8 cellular contexts compared by ENCODE assay signal in genomic region chr12:42708374-42708773, GRCh38.
A peak's percentile ranks its signal among the peaks of the same experiment; 100 is the strongest.
DNase-seq lines count a peak whose midpoint lies in the region; ATAC-seq, FAIRE-seq and TF ChIP-seq lines count a peak whose summit lies in the region.
"Not testable (repeated sequence)": the region's sequence is repeated elsewhere in the genome, so short reads cannot be mapped to it uniquely, and the experiment has no call there.

No MANE protein-coding gene starts in this region.

- not testable (repeated sequence) for H3F3A ChIP-seq in GM23338 (replicated peaks; ENCODE audit: low read depth); neural progenitor cell (ENCODE audit: low read depth)

- TF ChIP-seq CTCF in A549 (IDR thresholded peaks at IDR 0.05); GM23338 (conservative IDR thresholded peaks at IDR 0.05; ENCODE audit: low read depth in 2 of 2); neural progenitor cell (IDR thresholded peaks at IDR 0.05): not testable (repeated sequence)

- DNase-seq in A549 (ENCODE audit: low read depth in 1 of 2, low spot score in 1 of 2) = not testable (repeated sequence)
- DNase-seq in GM23338 (ENCODE audit: low spot score) (peak; percentile 1), NCI-H1105 treated with DMSO at 0.1 percent for 48 hours (lab: John Stamatoyannopoulos, UW) (peak; percentile 22), NCI-H146 (lab: John Stamatoyannopoulos, UW) (peak; percentile 6), NCI-H446 treated with DMSO at 0.1 percent for 48 hours (lab: John Stamatoyannopoulos, UW) (peak; percentile 61), NCI-H748 (lab: John Stamatoyannopoulos, UW; ENCODE audit: unreplicated experiment) (peak; percentile 53), ecto neural progenitor cell (ENCODE audit: low spot score) (peak; percentile 59), neural progenitor cell (ENCODE audit: low spot score) (peak; percentile 52)

- POLR2A ChIA-PET in A549 (lab: Yijun Ruan, JAX) = not testable (repeated sequence)

- not testable (repeated sequence) for H3K4me3 ChIP-seq in A549, GM23338, neural progenitor cell

- not testable (repeated sequence) for H3K36me3 Mint-ChIP-seq in GM23338 (ENCODE audit: low read depth); neural progenitor cell

- not testable (repeated sequence) for TF ChIP-seq POLR2A in A549 (IDR thresholded peaks at IDR 0.05; ENCODE audit: low read length)

- H3K9me3 Mint-ChIP-seq in GM23338 = peaks cover 14% of the 10 kb centered on the region
- H3K9me3 Mint-ChIP-seq in neural progenitor cell = peaks cover 17% of the 10 kb centered on the region

- H3K27ac ChIP-seq in A549; GM23338 (ENCODE audit: low read depth); neural progenitor cell: not testable (repeated sequence)

- not testable (repeated sequence) for H3K27me3 Mint-ChIP-seq in GM23338 (ENCODE audit: insufficient read depth, low read depth, poor library complexity); neural progenitor cell (ENCODE audit: insufficient read depth, low read depth)

- peak overlapping the region; percentile 23; the same call in 1 of the 3 replicates for H3K4me2 ChIP-seq in A549
- not testable (repeated sequence) for H3K4me2 ChIP-seq in GM23338
- H3K4me2 ChIP-seq in neural progenitor cell = peak overlapping the region; percentile 32

- not testable (repeated sequence) for H3K27ac Mint-ChIP-seq in GM23338, neural progenitor cell

- WGBS in A549 (ENCODE audit: missing lambda C conversion rate) = 25% methylated on average over 6 of the region's 6 CpGs

- H3K4me1 Mint-ChIP-seq in GM23338, neural progenitor cell: not testable (repeated sequence)

- not testable (repeated sequence) for H3K9me2 ChIP-seq in GM23338 (ENCODE audit: insufficient read depth)

- H3K4me3 Mint-ChIP-seq in GM23338, neural progenitor cell: not testable (repeated sequence)

- not testable (repeated sequence) for H3K9ac ChIP-seq in neural progenitor cell

- not testable (repeated sequence) for ATAC-seq in A549
- peak; percentile 54 for ATAC-seq in GM23338

- CTCF ChIA-PET in A549 (lab: Yijun Ruan, JAX) = not testable (repeated sequence)

- not testable (repeated sequence) for H4K20me1 ChIP-seq in GM23338 (replicated peaks; ENCODE audit: insufficient read depth); neural progenitor cell (ENCODE audit: low read depth)

- H3K4me1 ChIP-seq in A549; GM23338 (ENCODE audit: insufficient read depth); neural progenitor cell: not testable (repeated sequence)

- not testable (repeated sequence) for H3K36me3 ChIP-seq in GM23338 (ENCODE audit: insufficient read depth); neural progenitor cell

- not testable (repeated sequence) for H3K27me3 ChIP-seq in GM23338 (ENCODE audit: insufficient read depth); neural progenitor cell

- H3K79me2 ChIP-seq in GM23338 (replicated peaks; ENCODE audit: insufficient read depth); neural progenitor cell (ENCODE audit: low read depth): not testable (repeated sequence)

- not testable (repeated sequence) for FAIRE-seq in A549 (lab: Jason Lieb, UNC)

- not testable (repeated sequence) for TF ChIP-seq RAD21 in A549 (conservative IDR thresholded peaks at IDR 0.05 in 1 of 2, IDR thresholded peaks at IDR 0.05 in 1 of 2)

- not testable (repeated sequence) for H2AFZ ChIP-seq in GM23338
- peak overlapping the region; percentile 47 for H2AFZ ChIP-seq in neural progenitor cell (replicated peaks)

- TF ChIP-seq EP300 in A549 (IDR thresholded peaks at IDR 0.05) = not testable (repeated sequence)

- H3K9me3 ChIP-seq in A549; neural progenitor cell (ENCODE audit: low read depth): not testable (repeated sequence)
